In genomic region chr1:70410604-70411359, GRCh38 we compare ENCODE assay signal across 8 cellular contexts. TPM values are rescaled to one million over a fixed set of nuclear protein-coding genes. Genes with fewer than 3 reads are reported as not detected.
DNase-seq lines count a peak whose midpoint lies in the region; ATAC-seq and TF ChIP-seq lines count a peak whose summit lies in the region.

Gene CTH (plus strand): TSS chr1:70411268. CDS start chr1:70411416, 148 bp downstream.

- peak; percentile 85 to 99 for TF ChIP-seq POLR2A in adrenal gland (IDR thresholded peaks at IDR 0.05)
- peak; percentile 65 to 96 for TF ChIP-seq POLR2A in heart left ventricle (IDR thresholded peaks at IDR 0.05)
- TF ChIP-seq POLR2A in upper lobe of left lung (IDR thresholded peaks at IDR 0.05) = peak in 3 of 4 donors; percentile 92 to 96 (median 94)

- H3K27ac ChIP-seq in adrenal gland = peak within 1 kb of the TSS; percentile 75 to 95 (median 92)
- H3K27ac ChIP-seq in heart left ventricle = peak within 1 kb of the TSS; percentile 87 to 96 (median 94)
- peak within 1 kb of the TSS; percentile 85 to 94 (median 90) for H3K27ac ChIP-seq in upper lobe of left lung

- WGBS in adrenal gland, 4 donors = 0% methylated on average over 29 to 48 of the region's 48 CpGs
- WGBS in heart left ventricle, 4 donors = 0% methylated on average over 44 to 48 of the region's 48 CpGs
- 0 to 2% methylated on average over 20 to 46 of the region's 48 CpGs for WGBS in upper lobe of left lung, 2 donors

- H3K4me3 ChIP-seq in GM12875 (ENCODE audit: low read depth, low read length) = peak within 1 kb of the TSS; percentile 75
- peak within 1 kb of the TSS; percentile 24 to 68 (median 40) for H3K4me3 ChIP-seq in adrenal gland
- peak within 1 kb of the TSS; percentile 57 to 88 (median 68) for H3K4me3 ChIP-seq in heart left ventricle
- peak within 1 kb of the TSS; percentile 34 to 63 (median 60) for H3K4me3 ChIP-seq in upper lobe of left lung

- H3K36me3 ChIP-seq in adrenal gland (replicated peaks in 1 of 2) (no peaks in the 10 kb centered on the region), heart left ventricle (peaks cover 0 to 2% (median 0%) of the 10 kb centered on the region in 9 donors), upper lobe of left lung (no peaks in the 10 kb centered on the region)

- TF ChIP-seq CTCF in GM12875 (IDR thresholded peaks at IDR 0.05; ENCODE audit: borderline replicate concordance, insufficient read depth, low read depth, low read length) = no peak
- TF ChIP-seq CTCF in adrenal gland (IDR thresholded peaks at IDR 0.05) = peak in 1 of 6 experiments; percentile 15
- TF ChIP-seq CTCF in heart left ventricle (IDR thresholded peaks at IDR 0.05) = peak in 1 of 12 donors; percentile 12
- TF ChIP-seq CTCF in upper lobe of left lung (IDR thresholded peaks at IDR 0.05) = peak in 1 of 6 experiments; percentile 16

- no peaks in the 10 kb centered on the region for H3K9me3 ChIP-seq in adrenal gland (replicated peaks in 1 of 3)
- H3K9me3 ChIP-seq in heart left ventricle = no peaks in the 10 kb centered on the region
- H3K9me3 ChIP-seq in upper lobe of left lung = no peaks in the 10 kb centered on the region

- DNase-seq in NCI-H1436 (lab: John Stamatoyannopoulos, UW) (peak; percentile 92), T follicular helper cell (ENCODE audit: low read depth) (peak; percentile 90), adrenal gland (peak; percentile 95 to 99 (median 98)), heart left ventricle (peak; percentile 95 to 98 (median 97)), pons (ENCODE audit: low spot score) (peak; percentile 97), upper lobe of left lung (peak; percentile 97)

- TF ChIP-seq EP300 in upper lobe of left lung (IDR thresholded peaks at IDR 0.05) = peak in 2 of 4 donors; percentile 14 to 35

- ATAC-seq in HG02798 (IDR thresholded peaks at IDR 0.05; ENCODE audit: poor library complexity, unreplicated experiment) = peak; percentile 98
- peak; percentile 100 for ATAC-seq in heart left ventricle
- ATAC-seq in upper lobe of left lung (ENCODE audit: low FRiP score in 2 of 2) = peak; percentile 100

- H3K4me1 ChIP-seq in adrenal gland (replicated peaks in 1 of 2) (peaks cover 5 to 15% of the 10 kb centered on the region in 2 donors), heart left ventricle (peaks cover 0 to 25% (median 13%) of the 10 kb centered on the region in 12 donors), upper lobe of left lung (peaks cover 7 to 21% (median 8%) of the 10 kb centered on the region in 4 donors)

- H3K27me3 ChIP-seq in adrenal gland (no peaks in the 10 kb centered on the region), heart left ventricle (no peaks in the 10 kb centered on the region), upper lobe of left lung (no peaks in the 10 kb centered on the region)

- intact Hi-C loops in adrenal gland (cut with DNase I) (no loop called here), heart left ventricle (cut with DNase I) (loop anchor here in 8 of 10 donors (1.0 to 10.0 kb wide), 11 partner anchors 53 to 276 kb away; partner anchors contain the start of genes ANKRD13C (in 7 of the 8), LRRC40 (in 3 of the 8) and SRSF11 (in 3 of the 8))

RNA-seq across cellular contexts. Expression of gene CTH, which starts in this region (rescaled TPM):
- total RNA-seq in adrenal gland (10 to 100 TPM in 1 of 8 donors, 1 to 10 TPM in 6, under 1 TPM in 1; 0.97 to 27.6 (median 4.3) TPM), heart left ventricle (1 to 10 TPM in 7 of 9 donors, under 1 TPM in 2; 0.74 to 3.9 (median 1.6) TPM), upper lobe of left lung (1 to 10 TPM; 2.4 to 9.7 (median 5.9) TPM)
- polyA plus RNA-seq in adrenal gland (10 to 100 TPM in 1 of 3 donors, 1 to 10 TPM in 2; 3.2 to 65.0 (median 7.4) TPM), heart left ventricle (1 to 10 TPM; 1.5 to 2.7 TPM)

Comparison
In these comparisons a context has a peak if more than half of its experiments do, and no peak if none do; other contexts are left out.
1. Peak in every context shown above with its lines: DNase-seq, ATAC-seq, H3K4me3 ChIP-seq and H3K27ac ChIP-seq.
2. intact Hi-C loops: an anchor here in heart left ventricle (1.0 to 10.0 kb wide); none called in adrenal gland.